20 cellular contexts compared by ENCODE assay signal in genomic region chr15:70556376-70556775, GRCh38.
"Had no signal": no experiment of that assay in that cellular context is flagged by ENCODE, and none has a peak within 500 bp of the region (broad histone marks: within the 10 kb centered on the region; RNA-seq: fewer than 3 reads in every experiment).

No MANE protein-coding gene starts in this region.

- ATAC-seq: activated CD4-positive, alpha-beta T cell treated with anti-CD3 and anti-CD28 coated beads for 36 hours; activated naive CD4-positive, alpha-beta T cell treated with anti-CD3 and anti-CD28 coated beads, Interleukin-2, amount 50 U/mL, for 72 hours; gastroesophageal sphincter; heart left ventricle; left ventricle myocardium superior; WTC11 had no signal

- H3K36me3 Mint-ChIP-seq: activated CD4-positive, alpha-beta memory T cell treated with anti-CD3 and anti-CD28 coated beads for 36 hours; immature natural killer cell; type B pancreatic cell had no signal

- H3K4me1 Mint-ChIP-seq: WTC11 had no signal

- H3K27me3 Mint-ChIP-seq: activated CD4-positive, alpha-beta memory T cell treated with anti-CD3 and anti-CD28 coated beads for 36 hours; activated CD4-positive, alpha-beta T cell treated with anti-CD3 and anti-CD28 coated beads for 36 hours; stimulated activated naive CD8-positive, alpha-beta T cell treated with anti-CD3 and anti-CD28 coated beads, Interleukin-15, Interleukin-2, amounts not matched to agents 100 ng/mL and 50 ng/mL, for 24 hours had no signal

- H3K9me3 ChIP-seq: adrenal gland, breast epithelium, esophagus muscularis mucosa, gastroesophageal sphincter, heart left ventricle, right atrium auricular region, suprapubic skin had no signal

- H3K9me3 Mint-ChIP-seq: activated T-helper 1 cell treated with anti-CD3 and anti-CD28 coated beads, Interleukin-12 subunit alpha, Interleukin-12 subunit beta, Interleukin-2, Interleukin-4 antibody, amounts not matched to agents 30 ng/mL and 10 ng/mL and 1 ng/mL, durations not matched to agents 14 hours and 24 hours and 36 hours; immature natural killer cell; stimulated activated naive CD8-positive, alpha-beta T cell treated with anti-CD3 and anti-CD28 coated beads, Interleukin-15, Interleukin-2, amounts not matched to agents 100 ng/mL and 50 ng/mL, for 24 hours; type B pancreatic cell had no signal

- H3K4me1 ChIP-seq: breast epithelium had no signal

- H3K27me3 ChIP-seq: adrenal gland, breast epithelium, esophagus muscularis mucosa, right atrium auricular region had no signal

- DNase-seq: activated CD4-positive, alpha-beta memory T cell treated with anti-CD3 and anti-CD28 coated beads for 36 hours; activated gamma-delta T cell treated with Interleukin-2 at 50 U/mL for 16 hours; effector CD8-positive, alpha-beta T cell; heart left ventricle; immature natural killer cell; left ventricle myocardium superior; stimulated activated CD4-positive, alpha-beta T cell treated with anti-CD3 and anti-CD28 coated beads, Interleukin-2, amount 100 ng/mL, for 24 hours had no signal

- H3K4me3 ChIP-seq: adrenal gland, breast epithelium, esophagus muscularis mucosa, gastroesophageal sphincter, heart left ventricle, right atrium auricular region, suprapubic skin had no signal

- H3K27ac Mint-ChIP-seq: activated CD4-positive, alpha-beta memory T cell treated with anti-CD3 and anti-CD28 coated beads for 36 hours; activated CD4-positive, alpha-beta T cell treated with anti-CD3 and anti-CD28 coated beads for 36 hours; activated naive CD4-positive, alpha-beta T cell treated with anti-CD3 and anti-CD28 coated beads, Interleukin-2, amount 50 U/mL, for 72 hours; activated T-helper 1 cell treated with anti-CD3 and anti-CD28 coated beads, Interleukin-12 subunit alpha, Interleukin-12 subunit beta, Interleukin-2, Interleukin-4 antibody, amounts not matched to agents 30 ng/mL and 10 ng/mL and 1 ng/mL, durations not matched to agents 14 hours and 24 hours and 36 hours; immature natural killer cell; progenitor cell of endocrine pancreas; stimulated activated naive CD8-positive, alpha-beta T cell treated with anti-CD3 and anti-CD28 coated beads, Interleukin-15, Interleukin-2, amounts not matched to agents 100 ng/mL and 50 ng/mL, for 24 hours; type B pancreatic cell; WTC11 had no signal

- H3K4me3 Mint-ChIP-seq: activated CD4-positive, alpha-beta memory T cell treated with anti-CD3 and anti-CD28 coated beads for 36 hours; activated CD4-positive, alpha-beta T cell treated with anti-CD3 and anti-CD28 coated beads for 36 hours; activated T-helper 1 cell treated with anti-CD3 and anti-CD28 coated beads, Interleukin-12 subunit alpha, Interleukin-12 subunit beta, Interleukin-2, Interleukin-4 antibody, amounts not matched to agents 30 ng/mL and 10 ng/mL and 1 ng/mL, durations not matched to agents 14 hours and 24 hours and 36 hours; immature natural killer cell; stimulated activated naive CD8-positive, alpha-beta T cell treated with anti-CD3 and anti-CD28 coated beads, Interleukin-15, Interleukin-2, amounts not matched to agents 100 ng/mL and 50 ng/mL, for 24 hours; type B pancreatic cell; WTC11 had no signal

- H3K27ac ChIP-seq: adrenal gland, breast epithelium, esophagus muscularis mucosa, gastroesophageal sphincter, heart left ventricle, right atrium auricular region, suprapubic skin had no signal

- H3K36me3 ChIP-seq: adrenal gland, breast epithelium, esophagus muscularis mucosa, gastroesophageal sphincter, heart left ventricle, right atrium auricular region, suprapubic skin had no signal
